In the genomic region with DNA sequence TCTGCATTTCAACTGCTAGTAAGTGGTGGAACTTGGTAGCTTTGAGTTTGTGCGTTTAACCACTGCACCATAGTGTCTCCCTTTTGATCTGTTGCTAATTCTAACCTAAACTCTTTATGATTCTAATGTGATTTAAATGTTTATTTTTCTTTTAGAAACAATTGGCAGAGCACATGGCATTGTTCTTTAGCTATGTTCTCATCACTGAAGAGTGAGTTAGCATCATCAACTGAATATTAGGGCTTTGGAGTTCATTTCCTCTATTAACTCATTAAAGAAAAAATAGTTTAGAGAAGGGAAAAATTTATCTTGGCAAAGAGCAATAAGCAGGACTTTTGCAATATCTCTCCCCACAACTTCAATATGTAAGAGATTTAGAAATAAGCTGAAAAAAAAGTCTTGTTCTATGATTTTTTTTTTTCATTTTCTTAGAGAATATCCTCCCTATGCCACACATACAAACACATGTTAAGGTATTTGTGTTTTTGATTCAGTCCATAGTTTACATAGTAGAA, we compare ENCODE assay signal across 1 cellular context.
TF ChIP-seq lines count a peak whose summit lies in the region.

No MANE protein-coding gene starts in this region.

TF ChIP-seq in A549, 52 proteins besides CTCF, POLR2A, EP300 and RAD21 (continued from another document):
- TF ChIP-seq, protein P1, sequence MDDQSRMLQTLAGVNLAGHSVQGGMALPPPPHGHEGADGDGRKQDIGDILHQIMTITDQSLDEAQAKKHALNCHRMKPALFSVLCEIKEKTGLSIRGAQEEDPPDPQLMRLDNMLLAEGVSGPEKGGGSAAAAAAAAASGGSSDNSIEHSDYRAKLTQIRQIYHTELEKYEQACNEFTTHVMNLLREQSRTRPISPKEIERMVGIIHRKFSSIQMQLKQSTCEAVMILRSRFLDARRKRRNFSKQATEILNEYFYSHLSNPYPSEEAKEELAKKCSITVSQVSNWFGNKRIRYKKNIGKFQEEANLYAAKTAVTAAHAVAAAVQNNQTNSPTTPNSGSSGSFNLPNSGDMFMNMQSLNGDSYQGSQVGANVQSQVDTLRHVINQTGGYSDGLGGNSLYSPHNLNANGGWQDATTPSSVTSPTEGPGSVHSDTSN (IDR thresholded peaks at IDR 0.05): no peak
- no peak for TF ChIP-seq TFCP2L1 (CRISPR knock-in tag; IDR thresholded peaks at IDR 0.05)
